In genomic region chr10:30472414-30473155, GRCh38 we compare ENCODE assay signal across 26 cellular contexts.
"Had no signal": no experiment of that assay in that cellular context is flagged by ENCODE, and none has a peak within 500 bp of the region (broad histone marks: within the 10 kb centered on the region; RNA-seq: fewer than 3 reads in every experiment).

No MANE protein-coding gene starts in this region.

- H3K27ac ChIP-seq: brain microvascular endothelial cell had no signal

- ATAC-seq: activated T-helper 17 cell treated with anti-CD3 and anti-CD28 coated beads, Interleukin-2, amount 50 U/mL, for 72 hours; T-helper 17 cell had no signal

- H3K27me3 ChIP-seq: brain microvascular endothelial cell had no signal

- FAIRE-seq: TTC549 had no signal

- H3K36me3 ChIP-seq: brain microvascular endothelial cell had no signal

- DNase-seq: activated B cell treated with CpG ODN at 0.5 μM for 24 hours; activated CD4-positive, alpha-beta T cell treated with anti-CD3 and anti-CD28 coated beads for 1 hour; activated CD4-positive, alpha-beta T cell treated with anti-CD3 and anti-CD28 coated beads, Interleukin-2, amount 10 ng/mL, durations not matched to agents 24 days and 14 days; activated CD4-positive, alpha-beta T cell treated with anti-CD3 and anti-CD28 coated beads, Interleukin-2, amount 50 U/mL, for 48 hours; activated gamma-delta T cell; activated naive CD4-positive, alpha-beta T cell treated with anti-CD3 and anti-CD28 coated beads for 36 hours; activated T-cell treated with anti-CD3 and anti-CD28 coated beads for 4 hours; activated T-cell treated with anti-CD3 and anti-CD28 coated beads, Interleukin-2, amount 50 U/mL, for 48 hours; brain microvascular endothelial cell; caudate nucleus; KG1; NCI-H1092; NCI-H1417 treated with DMSO at 0.1 percent for 48 hours; NCI-H1694; NCI-H2029; NCI-H2107; NCI-H2171 treated with DMSO at 0.1 percent for 48 hours; NCI-H345; NCI-H510A; NCI-H526 treated with DMSO at 0.1 percent for 48 hours; NCI-H82; SIG-M5; T-helper 17 cell; T1000 had no signal
